11 cellular contexts compared by ENCODE assay signal in genomic region chr12:110256780-110257431, GRCh38. TPM values are rescaled to one million over a fixed set of nuclear protein-coding genes. Genes with fewer than 3 reads are reported as not detected.
A peak's percentile ranks its signal among the peaks of the same experiment; 100 is the strongest.
DNase-seq lines count a peak whose midpoint lies in the region; TF ChIP-seq lines count a peak whose summit lies in the region.
"Had no signal": no experiment of that assay in that cellular context is flagged by ENCODE, and none has a peak within 500 bp of the region (broad histone marks: within the 10 kb centered on the region; RNA-seq: fewer than 3 reads in every experiment).

No MANE protein-coding gene starts in this region.

- H3K27ac ChIP-seq in endodermal cell (ENCODE audit: low read depth, low read length) = no peak overlapping the region
- peak overlapping the region in 3 of 4 donors; percentile 37 to 70 (median 52) for H3K27ac ChIP-seq in tibial nerve
- H3K27ac ChIP-seq in CD8-positive, alpha-beta memory T cell (ENCODE audit: low read depth, low read length) = no peak overlapping the region

- H3K36me3 ChIP-seq in endodermal cell (ENCODE audit: control insufficient read depth, insufficient read depth, low read length) (no peaks in the 10 kb centered on the region), tibial nerve (no peaks in the 10 kb centered on the region), HAP-1 (replicated peaks) (no peaks in the 10 kb centered on the region)
- H3K36me3 ChIP-seq in CD8-positive, alpha-beta memory T cell (ENCODE audit: insufficient read depth, low read length) = no peaks in the 10 kb centered on the region

- POLR2A ChIA-PET in CD8-positive, alpha-beta memory T cell (lab: Charles Lee) = interaction anchor here (0.7 kb wide), 1 partner anchor 118 kb away, joined by 5 read pairs; no protein-coding TSS in a partner anchor

- no peak overlapping the region for H3K4me3 Mint-ChIP-seq in endodermal cell
- no peak overlapping the region for H3K4me3 Mint-ChIP-seq in CD8-positive, alpha-beta memory T cell
- H3K4me3 Mint-ChIP-seq: HFFc6 had no signal

- H3K27ac Mint-ChIP-seq in endodermal cell = peak overlapping the region; percentile 39
- H3K27ac Mint-ChIP-seq in CD8-positive, alpha-beta memory T cell = no peak overlapping the region
- H3K27ac Mint-ChIP-seq: HFFc6 had no signal

- no peak for TF ChIP-seq POLR2A in tibial nerve (IDR thresholded peaks at IDR 0.05)

- H3K9ac ChIP-seq in endodermal cell (ENCODE audit: extremely low read depth, low read length, poor library complexity, severe bottlenecking) = no peak overlapping the region
- H3K9ac ChIP-seq: SK-N-SH had no signal

- peaks cover 2% of the 10 kb centered on the region for H3K9me3 Mint-ChIP-seq in endodermal cell
- H3K9me3 Mint-ChIP-seq in CD8-positive, alpha-beta memory T cell = no peaks in the 10 kb centered on the region
- H3K9me3 Mint-ChIP-seq: HFFc6 had no signal

- TF ChIP-seq CTCF in endodermal cell (conservative IDR thresholded peaks at IDR 0.05) (no peak), tibial nerve (IDR thresholded peaks at IDR 0.05) (no peak)

- WGBS in endodermal cell (ENCODE audit: insufficient coverage in 1 of 2, insufficient read length in 1 of 2), 2 experiments = 87% methylated on average over 7 to 12 of the region's 12 CpGs
- 56 to 58% methylated on average over 11 to 12 of the region's 12 CpGs for WGBS in tibial nerve, 2 donors

- DNase-seq in NOMO-1 treated with dmso at 0.1 percent for 144 hours (lab: John Stamatoyannopoulos, UW; ENCODE audit: unreplicated experiment) (peak; percentile 74), endodermal cell (peak; percentile 43), mucosa of gallbladder (ENCODE audit: low spot score) (peak; percentile 31), tibial nerve (ENCODE audit: low spot score in 2 of 2) (peak; percentile 27 to 28), HAP-1 (ENCODE audit: low spot score in 2 of 2) (no peak), HT-29 (ENCODE audit: low spot score) (no peak)
- no peak for DNase-seq in activated T-cell treated with anti-CD3 and anti-CD28 coated beads, Interleukin-2, amount 50 U/mL, for 1 hour
- no peak for DNase-seq in CD8-positive, alpha-beta memory T cell
- DNase-seq: HFFc6; SK-N-SH; stimulated activated CD4-positive, alpha-beta T cell treated with anti-CD3 and anti-CD28 coated beads, Interleukin-12 subunit alpha, Interleukin-12 subunit beta, amount 100 ng/mL, for 4 hours had no signal

- peaks cover 12% of the 10 kb centered on the region for H3K4me1 ChIP-seq in endodermal cell (ENCODE audit: control insufficient read depth, insufficient read depth, low read length)
- H3K4me1 ChIP-seq in tibial nerve = peaks cover 0 to 20% (median 0%) of the 10 kb centered on the region in 4 donors
- no peaks in the 10 kb centered on the region for H3K4me1 ChIP-seq in HAP-1
- H3K4me1 ChIP-seq in CD8-positive, alpha-beta memory T cell (ENCODE audit: insufficient read depth, low read length) = no peaks in the 10 kb centered on the region

- CTCF ChIA-PET in CD8-positive, alpha-beta memory T cell (lab: Charles Lee) = no interaction called here

- H3K4me3 ChIP-seq in endodermal cell (ENCODE audit: low read length) (no peak overlapping the region), tibial nerve (no peak overlapping the region), HAP-1 (no peak overlapping the region)
- no peak overlapping the region for H3K4me3 ChIP-seq in CD8-positive, alpha-beta memory T cell (ENCODE audit: low read length)

- in situ Hi-C loops in HAP-1 (cut with MboI; ENCODE audit: low sequenced_read_pairs) = no loop called here

- peaks cover 18% of the 10 kb centered on the region for H3K4me1 Mint-ChIP-seq in endodermal cell
- H3K4me1 Mint-ChIP-seq in CD8-positive, alpha-beta memory T cell = no peaks in the 10 kb centered on the region

- peak in 1 of 2 donors; percentile 56 for TF ChIP-seq EP300 in tibial nerve (IDR thresholded peaks at IDR 0.05)

- no peaks in the 10 kb centered on the region for H3K9me3 ChIP-seq in endodermal cell (ENCODE audit: control insufficient read depth, low read length)
- no peaks in the 10 kb centered on the region for H3K9me3 ChIP-seq in tibial nerve
- no peaks in the 10 kb centered on the region for H3K9me3 ChIP-seq in HAP-1
- H3K9me3 ChIP-seq in CD8-positive, alpha-beta memory T cell (ENCODE audit: low read length) = no peaks in the 10 kb centered on the region
- H3K9me3 ChIP-seq: SK-N-SH had no signal

- H3K27me3 Mint-ChIP-seq in endodermal cell (ENCODE audit: insufficient read depth) = no peaks in the 10 kb centered on the region
- H3K27me3 Mint-ChIP-seq in CD8-positive, alpha-beta memory T cell = peaks cover 3 to 7% of the 10 kb centered on the region in 2 donors

- no peaks in the 10 kb centered on the region for H3K27me3 ChIP-seq in endodermal cell (ENCODE audit: control insufficient read depth, insufficient read depth, low read length, poor library complexity, severe bottlenecking)
- no peaks in the 10 kb centered on the region for H3K27me3 ChIP-seq in tibial nerve
- no peaks in the 10 kb centered on the region for H3K27me3 ChIP-seq in HAP-1 (ENCODE audit: low read depth)
- H3K27me3 ChIP-seq in CD8-positive, alpha-beta memory T cell (ENCODE audit: insufficient read depth, low read length, poor library complexity, severe bottlenecking) = no peaks in the 10 kb centered on the region

- no peaks in the 10 kb centered on the region for H3K36me3 Mint-ChIP-seq in endodermal cell (ENCODE audit: low read depth)
- no peaks in the 10 kb centered on the region for H3K36me3 Mint-ChIP-seq in CD8-positive, alpha-beta memory T cell

RNA-seq across cellular contexts. Expression of gene ATP2A2, which starts 24.1 kb away (rescaled TPM):
- total RNA-seq in endodermal cell (100 to 1,000 TPM; 151 to 235 TPM), mucosa of gallbladder (248 TPM), tibial nerve (100 to 1,000 TPM in 2 of 4 donors, 10 to 100 TPM in 2; 77.8 to 106 (median 90.1) TPM)
- polyA plus RNA-seq in endodermal cell (2013, experiment 1 of 2) = 164 TPM
- polyA plus RNA-seq in endodermal cell (2013, experiment 2 of 2) = 164 TPM
- total RNA-seq in CD8-positive, alpha-beta memory T cell = 100 to 1,000 TPM; 199 TPM
- polyA plus RNA-seq in CD8-positive, alpha-beta memory T cell = 4.8 TPM
- total RNA-seq in HT-29 (2014; rRNA removed; shearing (Covaris generic)) = 113 and 123 TPM in 2 replicates

Comparison
In these comparisons a context has a peak if more than half of its experiments do, and no peak if none do; other contexts are left out.
1. DNase-seq: peak in NOMO-1 treated with dmso at 0.1 percent for 144 hours (single experiment), endodermal cell (single experiment), mucosa of gallbladder (single experiment) and tibial nerve (2 of 2); none in activated T-cell treated with anti-CD3 and anti-CD28 coated beads, Interleukin-2, amount 50 U/mL, for 1 hour (single experiment), HAP-1 (0 of 2), CD8-positive, alpha-beta memory T cell (0 of 5) and HT-29 (single experiment).
2. H3K27ac ChIP-seq: peak in tibial nerve (3 of 4); none in endodermal cell (single experiment) and CD8-positive, alpha-beta memory T cell (single experiment).